8 cellular contexts compared by ENCODE assay signal in genomic region chr4:127632420-127633403, GRCh38. TPM values are rescaled to one million over a fixed set of nuclear protein-coding genes. Genes with fewer than 3 reads are reported as not detected.
DNase-seq lines count a peak whose midpoint lies in the region; ATAC-seq lines count a peak whose summit lies in the region.

INTU (plus strand) TSS chr4:127632957; CDS start chr4:127633035, 78 bp downstream.

- in situ Hi-C loops in Caki2 (cut with HindIII; ENCODE audit: low pct_unique_long_range_greater_than_20kb, low sequenced_read_pairs), result no loop called here

- DNase-seq in Caki2 (ENCODE audit: low read depth) (peak; percentile 91), HK-2 (ENCODE audit: unreplicated experiment) (peak; percentile 91), NCI-H82 treated with DMSO at 0.1 percent for 48 hours (lab: John Stamatoyannopoulos, UW; ENCODE audit: unreplicated experiment) (peak; percentile 76), amniotic epithelial cell (ENCODE audit: low read depth) (peak; percentile 96), cardiac septum (ENCODE audit: low spot score) (peak; percentile 96), nucleus accumbens (lab: John Stamatoyannopoulos, UW) (peak; percentile 21 to 98 (median 90)), T-helper 9 cell (no peak)

- peak; percentile 100 for ATAC-seq in GM21360 (IDR thresholded peaks at IDR 0.05; ENCODE audit: unreplicated experiment)

- intact Hi-C loops in cardiac septum (cut with DNase I), result no loop called here

RNA-seq across cellular contexts. Expression of gene INTU, which starts in this region (rescaled TPM):
- total RNA-seq in Caki2 (2014; rRNA removed; shearing (Covaris generic); ENCODE audit: low replicate concordance), result 1.0 and 5.0 TPM in 2 replicates
- total RNA-seq in cardiac septum, result 4.8 TPM
